In genomic region chr2:23434721-23435121, GRCh38 we compare ENCODE assay signal across 2 cellular contexts.
A peak's percentile ranks its signal among the peaks of the same experiment; 100 is the strongest.
TF ChIP-seq lines count a peak whose summit lies in the region.

No MANE protein-coding gene starts in this region.

TF ChIP-seq in IMR-90, 13 proteins besides CTCF, POLR2A, EP300 and RAD21:
- TF ChIP-seq BHLHE40 (IDR thresholded peaks at IDR 0.05; ENCODE audit: low read depth, low read length) (no peak), CEBPB (IDR thresholded peaks at IDR 0.05; ENCODE audit: low read depth, low read length) (peak; percentile 39; the same call in 1 of the 2 replicates), MAZ (IDR thresholded peaks at IDR 0.05; ENCODE audit: borderline replicate concordance, low read depth, low read length) (peak; percentile 29; the same call in 1 of the 2 replicates), MAFK (IDR thresholded peaks at IDR 0.05; ENCODE audit: low read depth, low read length) (no peak), FOS (IDR thresholded peaks at IDR 0.05; ENCODE audit: low read depth, low read length) (no peak), MXI1 (IDR thresholded peaks at IDR 0.05; ENCODE audit: borderline replicate concordance, low read depth, low read length) (no peak), NFE2L2 (IDR thresholded peaks at IDR 0.05; ENCODE audit: low read depth, low read length) (no peak), RFX5 (IDR thresholded peaks at IDR 0.05; ENCODE audit: low read depth, low read length) (no peak), RCOR1 (IDR thresholded peaks at IDR 0.05; ENCODE audit: insufficient replicate concordance, low read length) (no peak)

TF ChIP-seq in H1, 55 proteins besides CTCF, POLR2A, EP300 and RAD21:
- TF ChIP-seq E2F6 (IDR thresholded peaks at IDR 0.05) (peak; percentile 19; the same call in 1 of the 2 replicates), SP4 (IDR thresholded peaks at IDR 0.05; ENCODE audit: low read length) (no peak)
- TF ChIP-seq, protein P1, sequence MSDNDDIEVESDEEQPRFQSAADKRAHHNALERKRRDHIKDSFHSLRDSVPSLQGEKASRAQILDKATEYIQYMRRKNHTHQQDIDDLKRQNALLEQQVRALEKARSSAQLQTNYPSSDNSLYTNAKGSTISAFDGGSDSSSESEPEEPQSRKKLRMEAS (IDR thresholded peaks at IDR 0.05): 0 out of 2 replicates have a peak, but pooled peaks have one; percentile 26
